Comparison of ENCODE assay signal across 1 cellular context in genomic region chr3:197178998-197179397, GRCh38.
TF ChIP-seq lines count a peak whose summit lies in the region.

No MANE protein-coding gene starts in this region.

TF ChIP-seq in GM23338, 12 proteins besides CTCF, POLR2A, EP300 and RAD21:
- TF ChIP-seq ZNF114 (CRISPR knock-in tag; IDR thresholded peaks at IDR 0.05) (no peak), ZNF331 (CRISPR knock-in tag; IDR thresholded peaks at IDR 0.05; ENCODE audit: low read depth) (no peak), REST (IDR thresholded peaks at IDR 0.05; ENCODE audit: unreplicated experiment) (no peak), ZNF462 (CRISPR knock-in tag; IDR thresholded peaks at IDR 0.05) (no peak), CREB1 (CRISPR knock-in tag; IDR thresholded peaks at IDR 0.05; ENCODE audit: low read depth) (no peak), EZH2phosphoT487 (IDR thresholded peaks at IDR 0.05; ENCODE audit: unreplicated experiment) (no peak), JUNB (IDR thresholded peaks at IDR 0.05; ENCODE audit: unreplicated experiment) (no peak), POLR2AphosphoS5 (IDR thresholded peaks at IDR 0.05; ENCODE audit: low read depth) (no peak), ETS1 (IDR thresholded peaks at IDR 0.05) (no peak), EZH2 (IDR thresholded peaks at IDR 0.05; ENCODE audit: low read depth, unreplicated experiment) (no peak), NANOG (IDR thresholded peaks at IDR 0.05; ENCODE audit: borderline replicate concordance) (no peak), STAT1 (IDR thresholded peaks at IDR 0.05; ENCODE audit: unreplicated experiment) (no peak)
TF ChIP-seq in GM23338: peak in this region for 0.
